ENCODE assay signal across 21 cellular contexts in the genomic region with DNA sequence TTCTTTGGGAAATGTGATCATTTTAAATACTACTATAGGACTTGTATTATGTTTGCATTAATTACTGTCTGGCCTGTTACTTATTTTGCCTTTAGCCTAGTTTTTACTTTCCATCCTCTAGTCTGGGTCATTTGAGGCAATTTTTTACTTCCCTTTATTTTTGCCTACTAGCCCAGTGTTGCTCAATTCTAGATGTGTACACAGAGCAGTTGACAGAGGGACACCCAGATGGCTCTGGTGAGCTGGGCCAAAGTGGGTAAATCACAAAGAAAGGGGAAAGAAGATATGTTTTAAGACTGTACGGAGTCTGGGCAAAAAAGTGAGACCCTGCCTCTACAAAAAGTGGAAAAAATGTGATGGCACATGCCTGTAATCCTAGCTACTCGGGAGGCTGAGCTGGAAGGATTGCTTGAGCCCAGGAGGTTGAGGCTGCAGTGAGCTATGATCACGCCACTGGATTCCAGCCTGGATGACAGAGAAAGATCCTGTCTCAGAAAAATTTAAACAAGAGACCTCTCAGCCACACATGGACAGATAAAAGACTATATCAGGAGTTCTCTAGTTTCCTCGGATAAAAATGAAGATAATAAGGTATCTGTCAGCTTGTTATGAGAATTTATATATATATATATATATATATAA. TPM values are rescaled to one million over a fixed set of nuclear protein-coding genes. Genes with fewer than 3 reads are reported as not detected.
DNase-seq lines count a peak whose midpoint lies in the region; ATAC-seq, FAIRE-seq and TF ChIP-seq lines count a peak whose summit lies in the region.
"Had no signal": no experiment of that assay in that cellular context is flagged by ENCODE, and none has a peak within 500 bp of the region (broad histone marks: within the 10 kb centered on the region; RNA-seq: fewer than 3 reads in every experiment).

No MANE protein-coding gene starts in this region.

- FAIRE-seq in islet of Langerhans (lab: Jason Lieb, UNC) = peak; percentile 49
- FAIRE-seq: bronchial epithelial cell had no signal

- H3K27me3 ChIP-seq in breast epithelium = peaks cover 0 to 4% of the 10 kb centered on the region in 2 donors
- no peaks in the 10 kb centered on the region for H3K27me3 ChIP-seq in subcutaneous abdominal adipose tissue (ENCODE audit: control insufficient read depth in 5 of 5, insufficient read depth in 4 of 5, low read length in 5 of 5)
- H3K27me3 ChIP-seq: BLaER1, thyroid gland had no signal

- H3K9me3 ChIP-seq in breast epithelium (no peaks in the 10 kb centered on the region), subcutaneous abdominal adipose tissue (ENCODE audit: control insufficient read depth in 5 of 5, low read length in 5 of 5) (no peaks in the 10 kb centered on the region)
- H3K9me3 ChIP-seq: BLaER1, thyroid gland had no signal

- no peak overlapping the region for H3K4me3 ChIP-seq in breast epithelium
- H3K4me3 ChIP-seq in subcutaneous abdominal adipose tissue (ENCODE audit: low read depth in 1 of 5, low read length in 5 of 5) = peak overlapping the region in 1 of 5 donors; percentile 42
- H3K4me3 ChIP-seq: BLaER1, thyroid gland had no signal

- peak overlapping the region; percentile 20 for H3K27ac Mint-ChIP-seq in MCF 10A (ENCODE audit: low read depth, unreplicated experiment)
- H3K27ac Mint-ChIP-seq: immature natural killer cell; natural killer cell treated with Interleukin-12 subunit alpha and Interleukin-12 subunit beta and Interleukin-15 and Interleukin-18, amount 100 ng/mL, for 72 hours had no signal

- no peak for ATAC-seq in HG03460 (IDR thresholded peaks at IDR 0.05; ENCODE audit: unreplicated experiment)
- ATAC-seq: natural killer cell treated with Interleukin-12 subunit alpha and Interleukin-12 subunit beta and Interleukin-15 and Interleukin-18, amount 100 ng/mL, for 72 hours had no signal

- no peaks in the 10 kb centered on the region for H3K4me1 Mint-ChIP-seq in MCF 10A (ENCODE audit: insufficient read depth, unreplicated experiment)
- H3K4me1 Mint-ChIP-seq: immature natural killer cell had no signal

- intact Hi-C loops in MCF 10A (cut with micrococcal nuclease) = no loop called here
- intact Hi-C loops in breast epithelium (cut with DNase I; ENCODE audit: low total_unique reads) = no loop called here

- BruUV-seq in MCF 10A (replicated peaks; lab: Mats Ljungman, UMichigan) = no TSS peak

- POLR2A ChIA-PET in MCF 10A (lab: Yijun Ruan, JAX) = interaction anchor here (0.6 to 0.9 kb wide), 2 partner anchors 17 to 307 kb away, joined by 3 read pairs; no protein-coding TSS in a partner anchor

- no peaks in the 10 kb centered on the region for H3K4me1 ChIP-seq in breast epithelium
- peaks cover 0 to 10% (median 5%) of the 10 kb centered on the region in 5 donors for H3K4me1 ChIP-seq in subcutaneous abdominal adipose tissue (ENCODE audit: control insufficient read depth in 5 of 5, insufficient read depth in 5 of 5, low read length in 5 of 5)
- H3K4me1 ChIP-seq: BLaER1, thyroid gland had no signal

- peaks cover 22% of the 10 kb centered on the region for H3K27me3 Mint-ChIP-seq in MCF 10A (ENCODE audit: insufficient read depth, unreplicated experiment)

- no peaks in the 10 kb centered on the region for H3K36me3 Mint-ChIP-seq in MCF 10A (ENCODE audit: insufficient read depth, unreplicated experiment)
- H3K36me3 Mint-ChIP-seq: natural killer cell treated with Interleukin-12 subunit alpha and Interleukin-12 subunit beta and Interleukin-15 and Interleukin-18, amount 100 ng/mL, for 72 hours had no signal

- DNase-seq in MCF 10A (ENCODE audit: unreplicated experiment) (no peak), breast epithelium (ENCODE audit: low spot score in 2 of 2) (no peak), SIG-M5 (lab: John Stamatoyannopoulos, UW) (peak; percentile 40), G401 (ENCODE audit: low spot score) (no peak), C1 segment of cervical spinal cord (lab: John Stamatoyannopoulos, UW) (no peak)
- DNase-seq: 8988T, erythroblast, immature natural killer cell, mesendoderm, NCI-H2029, NCI-H446 treated with DMSO at 0.1 percent for 48 hours, T1000, thyroid gland had no signal

- H3K36me3 ChIP-seq in breast epithelium (no peaks in the 10 kb centered on the region), subcutaneous abdominal adipose tissue (ENCODE audit: control insufficient read depth in 5 of 5, insufficient read depth in 5 of 5, low read length in 5 of 5) (no peaks in the 10 kb centered on the region)
- H3K36me3 ChIP-seq: BLaER1, thyroid gland had no signal

- TF ChIP-seq POLR2A in breast epithelium (IDR thresholded peaks at IDR 0.05) = no peak

- H3K27ac ChIP-seq in breast epithelium (no peak overlapping the region), subcutaneous abdominal adipose tissue (ENCODE audit: low read depth, low read length) (peak overlapping the region; percentile 28)
- H3K27ac ChIP-seq: BLaER1, thyroid gland had no signal

- H3K4me3 Mint-ChIP-seq in MCF 10A (ENCODE audit: unreplicated experiment) = no peak overlapping the region
- H3K4me3 Mint-ChIP-seq: immature natural killer cell; natural killer cell treated with Interleukin-12 subunit alpha and Interleukin-12 subunit beta and Interleukin-15 and Interleukin-18, amount 100 ng/mL, for 72 hours had no signal

- H3K9ac ChIP-seq in subcutaneous abdominal adipose tissue (ENCODE audit: low read length in 5 of 5) = no peak overlapping the region
- H3K9ac ChIP-seq: BLaER1 had no signal

- CTCF ChIA-PET in MCF 10A (lab: Yijun Ruan, JAX) = no interaction called here

- TF ChIP-seq CTCF in MCF 10A (IDR thresholded peaks at IDR 0.05; ENCODE audit: unreplicated experiment) = no peak
- TF ChIP-seq CTCF in breast epithelium (IDR thresholded peaks at IDR 0.05) = no peak

- H3K9me3 Mint-ChIP-seq in MCF 10A (ENCODE audit: unreplicated experiment) = no peaks in the 10 kb centered on the region
- H3K9me3 Mint-ChIP-seq: immature natural killer cell; natural killer cell treated with Interleukin-12 subunit alpha and Interleukin-12 subunit beta and Interleukin-15 and Interleukin-18, amount 100 ng/mL, for 72 hours had no signal

- in situ Hi-C loops in G401 (cut with HindIII; ENCODE audit: low sequenced_read_pairs) = no loop called here

RNA-seq across cellular contexts. Expression of a gene that starts 35.7 kb away (rescaled TPM):
- total RNA-seq in MCF 10A (2022) (35.9 and 37.2 TPM in 2 replicates), breast epithelium (10 to 100 TPM in 2 of 3 donors, 1 to 10 TPM in 1; 5.8 to 16.7 (median 16.1) TPM)
- total RNA-seq in G401 (2014; rRNA removed; shearing (Covaris generic)) = 21.0 and 21.9 TPM in 2 replicates

RNA-seq across cellular contexts. Expression of a gene that starts 35.8 kb away (rescaled TPM):
- not detected in 2 replicates for total RNA-seq in MCF 10A (2022)
- total RNA-seq in breast epithelium = 1 to 10 TPM in 1 of 3 donors, not detected in 2; 1.5 TPM
- total RNA-seq in G401 (2014; rRNA removed; shearing (Covaris generic)) = not detected in 2 replicates
- total RNA-seq: bronchial epithelial cell; glomerular endothelial cell; natural killer cell treated with Interleukin-12 subunit alpha and Interleukin-12 subunit beta and Interleukin-15 and Interleukin-18, amount 100 ng/mL, for 72 hours; pulmonary artery endothelial cell had no signal
